Comparison of ENCODE assay signal across 8 cellular contexts in genomic region chr9:92877531-92878430, GRCh38. TPM values are rescaled to one million over a fixed set of nuclear protein-coding genes. Genes with fewer than 3 reads are reported as not detected.
A peak's percentile ranks its signal among the peaks of the same experiment; 100 is the strongest.
DNase-seq lines count a peak whose midpoint lies in the region; ATAC-seq and TF ChIP-seq lines count a peak whose summit lies in the region.

TSS of gene ZNF484 (minus strand) at chr9:92878038. CDS start at chr9:92875029, 3,009 bp downstream.

- peak within 1 kb of the TSS; percentile 83 for H4K8ac ChIP-seq in trophoblast cell (ENCODE audit: low read depth, low read length)

- no peak for TF ChIP-seq EP300 in transverse colon (IDR thresholded peaks at IDR 0.05; ENCODE audit: low read depth)

- H3K4me3 ChIP-seq in GM12864 (ENCODE audit: low read depth, low read length) = peak within 1 kb of the TSS; percentile 66
- peak within 1 kb of the TSS; percentile 77 for H3K4me3 ChIP-seq in trophoblast cell (ENCODE audit: low read depth, low read length)
- H3K4me3 ChIP-seq in transverse colon = peak within 1 kb of the TSS; percentile 38 to 82 (median 62)

- in situ Hi-C loops in transverse colon (cut with MboI; ENCODE audit: low pct_ligation_motif_present in 1 of 4, low pct_unique_long_range_greater_than_20kb in 1 of 4, low sequenced_read_pairs in 3 of 4) = no loop called here

- no peak within 1 kb of the TSS for H2BK12ac ChIP-seq in trophoblast cell (ENCODE audit: low read length)

- DNase-seq in GM12864 (ENCODE audit: low read depth) (peak; percentile 99), NCI-H1417 (lab: John Stamatoyannopoulos, UW) (peak; percentile 97 to 100 (median 98)), SW 1271 (lab: John Stamatoyannopoulos, UW) (peak; percentile 96 to 98), cardiac septum (ENCODE audit: low spot score) (peak; percentile 99), trophoblast cell (peak; percentile 99 to 100), transverse colon (peak; percentile 99)
- peak; percentile 96 for DNase-seq in activated naive CD8-positive, alpha-beta T cell treated with anti-CD3 and anti-CD28 coated beads, Interleukin-2, amount 50 U/mL, for 24 hours

- H3K9me3 ChIP-seq in trophoblast cell (ENCODE audit: insufficient read depth, low read depth, low read length) = no peaks in the 10 kb centered on the region
- no peaks in the 10 kb centered on the region for H3K9me3 ChIP-seq in transverse colon

- WGBS in trophoblast cell (ENCODE audit: extremely low coverage, insufficient coverage, insufficient read length) = no CpG with 5 or more reads among the region's 28 CpGs
- WGBS in transverse colon (ENCODE audit: low coverage in 1 of 2), 2 donors = 12 to 17% methylated on average over 7 to 27 of the region's 28 CpGs

- H4K91ac ChIP-seq in trophoblast cell (ENCODE audit: low read depth, low read length) = peak within 1 kb of the TSS; percentile 5

- H2AK5ac ChIP-seq in trophoblast cell (ENCODE audit: low read length) = no peak within 1 kb of the TSS

- TF ChIP-seq POLR2A in transverse colon (IDR thresholded peaks at IDR 0.05) = peak; percentile 72

- no peaks in the 10 kb centered on the region for H3K27me3 ChIP-seq in trophoblast cell (ENCODE audit: insufficient read depth, low read length)
- H3K27me3 ChIP-seq in transverse colon = no peaks in the 10 kb centered on the region

- H2AFZ ChIP-seq in trophoblast cell (ENCODE audit: insufficient read depth, low read length, poor library complexity) = peak within 1 kb of the TSS; percentile 93

- no peak within 1 kb of the TSS for H2BK5ac ChIP-seq in trophoblast cell (ENCODE audit: low read depth, low read length, poor library complexity)

- peak; percentile 99 for ATAC-seq in HG02759 (IDR thresholded peaks at IDR 0.05; ENCODE audit: unreplicated experiment)
- peak; percentile 99 for ATAC-seq in activated naive CD8-positive, alpha-beta T cell treated with anti-CD3 and anti-CD28 coated beads, Interleukin-2, amount 50 U/mL, for 24 hours

- H3K14ac ChIP-seq in trophoblast cell (ENCODE audit: low read length) = no peak within 1 kb of the TSS

- H3K27ac Mint-ChIP-seq in activated naive CD8-positive, alpha-beta T cell treated with anti-CD3 and anti-CD28 coated beads, Interleukin-2, amount 50 U/mL, for 24 hours = peak within 1 kb of the TSS; percentile 97

- H3K4me1 ChIP-seq in trophoblast cell (ENCODE audit: control insufficient read depth in 1 of 2, insufficient read depth in 2 of 2, low read length in 2 of 2) (no peaks in the 10 kb centered on the region), transverse colon (peaks cover 3 to 22% (median 11%) of the 10 kb centered on the region in 4 donors)

- H3K9ac ChIP-seq in trophoblast cell (ENCODE audit: low read length) = peak within 1 kb of the TSS; percentile 12

- peaks cover 4% of the 10 kb centered on the region for H3K9me3 Mint-ChIP-seq in activated naive CD8-positive, alpha-beta T cell treated with anti-CD3 and anti-CD28 coated beads, Interleukin-2, amount 50 U/mL, for 24 hours

- peaks cover 1% of the 10 kb centered on the region for H3K79me1 ChIP-seq in trophoblast cell (ENCODE audit: low read length)

- no peak within 1 kb of the TSS for H3K4ac ChIP-seq in trophoblast cell (ENCODE audit: low read depth, low read length)

- peak within 1 kb of the TSS; percentile 47 for H3K4me2 ChIP-seq in trophoblast cell (ENCODE audit: low read length)

- peak within 1 kb of the TSS; percentile 97 for H3K4me3 Mint-ChIP-seq in activated naive CD8-positive, alpha-beta T cell treated with anti-CD3 and anti-CD28 coated beads, Interleukin-2, amount 50 U/mL, for 24 hours

- no peak within 1 kb of the TSS for H3K23ac ChIP-seq in trophoblast cell (ENCODE audit: low read length)

- no peak within 1 kb of the TSS for H2BK120ac ChIP-seq in trophoblast cell (ENCODE audit: insufficient read depth, low read length, poor library complexity)

- H3K27ac ChIP-seq in trophoblast cell (ENCODE audit: low read depth, low read length) (no peak within 1 kb of the TSS), transverse colon (peak within 1 kb of the TSS; percentile 79 to 88 (median 84))

- H3K79me2 ChIP-seq in trophoblast cell (ENCODE audit: control insufficient read depth, insufficient read depth, low read length, poor library complexity) = no peaks in the 10 kb centered on the region

- no peaks in the 10 kb centered on the region for H3K27me3 Mint-ChIP-seq in activated naive CD8-positive, alpha-beta T cell treated with anti-CD3 and anti-CD28 coated beads, Interleukin-2, amount 50 U/mL, for 24 hours

- no peak for TF ChIP-seq CTCF in GM12864 (IDR thresholded peaks at IDR 0.05; ENCODE audit: low read depth, low read length, missing control alignments)
- TF ChIP-seq CTCF in transverse colon (IDR thresholded peaks at IDR 0.05) = peak in 1 of 5 experiments; percentile 17

- peaks cover 9% of the 10 kb centered on the region for H3K36me3 Mint-ChIP-seq in activated naive CD8-positive, alpha-beta T cell treated with anti-CD3 and anti-CD28 coated beads, Interleukin-2, amount 50 U/mL, for 24 hours (ENCODE audit: low read depth)

- H3K18ac ChIP-seq in trophoblast cell (ENCODE audit: low read length) = no peak within 1 kb of the TSS

- peaks cover 39% of the 10 kb centered on the region for H3K4me1 Mint-ChIP-seq in activated naive CD8-positive, alpha-beta T cell treated with anti-CD3 and anti-CD28 coated beads, Interleukin-2, amount 50 U/mL, for 24 hours

- intact Hi-C loops in cardiac septum (cut with DNase I) (no loop called here), transverse colon (cut with DNase I; ENCODE audit: low total_unique reads) (no loop called here)

- peak within 1 kb of the TSS; percentile 24 for H4K12ac ChIP-seq in trophoblast cell (ENCODE audit: low read depth, low read length)

- no peaks in the 10 kb centered on the region for H3K36me3 ChIP-seq in trophoblast cell (ENCODE audit: control insufficient read depth in 1 of 2, insufficient read depth in 2 of 2, low read length in 2 of 2)
- H3K36me3 ChIP-seq in transverse colon = no peaks in the 10 kb centered on the region

RNA-seq across cellular contexts. Expression of gene ZNF484, which starts in this region (rescaled TPM):
- total RNA-seq in cardiac septum (7.7 TPM), transverse colon (1 to 10 TPM; 1.2 to 9.7 (median 6.9) TPM)
- 2.4 and 2.8 TPM in 2 replicates for polyA plus RNA-seq in trophoblast cell (2013)
